ENCODE assay signal across 1 cellular context in the genomic region with DNA sequence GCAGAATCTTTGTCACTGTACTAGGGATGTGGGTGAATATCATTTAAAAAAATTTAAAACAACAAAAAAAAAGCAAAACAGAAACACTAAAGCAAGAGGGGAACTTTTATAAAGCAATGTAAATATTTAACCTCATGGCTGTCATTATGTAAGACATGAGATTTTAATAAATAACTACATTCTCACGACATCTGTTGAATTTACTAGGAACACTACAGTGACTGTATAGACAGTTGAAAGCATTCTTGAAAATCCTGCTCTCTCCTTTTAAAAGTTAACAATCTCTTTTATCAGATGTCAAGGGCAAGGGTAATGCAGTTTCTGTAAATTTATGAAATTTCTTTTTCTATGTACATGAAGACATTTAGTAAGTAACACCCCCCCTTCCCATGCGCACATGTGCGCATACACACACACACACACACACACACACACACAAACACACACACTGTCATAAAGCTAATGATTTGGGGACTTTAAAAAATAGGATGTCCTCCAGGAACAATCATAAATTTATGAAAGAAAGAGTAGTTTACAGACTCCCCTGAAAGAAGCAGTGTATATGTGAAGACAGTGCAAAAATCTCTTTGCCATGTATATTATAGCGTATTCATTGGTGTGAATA.
TF ChIP-seq lines count a peak whose summit lies in the region.

No MANE protein-coding gene starts in this region.

TF ChIP-seq in HepG2, 621 proteins besides CTCF, POLR2A, EP300 and RAD21 (continued from another document):
- TF ChIP-seq, protein P1, sequence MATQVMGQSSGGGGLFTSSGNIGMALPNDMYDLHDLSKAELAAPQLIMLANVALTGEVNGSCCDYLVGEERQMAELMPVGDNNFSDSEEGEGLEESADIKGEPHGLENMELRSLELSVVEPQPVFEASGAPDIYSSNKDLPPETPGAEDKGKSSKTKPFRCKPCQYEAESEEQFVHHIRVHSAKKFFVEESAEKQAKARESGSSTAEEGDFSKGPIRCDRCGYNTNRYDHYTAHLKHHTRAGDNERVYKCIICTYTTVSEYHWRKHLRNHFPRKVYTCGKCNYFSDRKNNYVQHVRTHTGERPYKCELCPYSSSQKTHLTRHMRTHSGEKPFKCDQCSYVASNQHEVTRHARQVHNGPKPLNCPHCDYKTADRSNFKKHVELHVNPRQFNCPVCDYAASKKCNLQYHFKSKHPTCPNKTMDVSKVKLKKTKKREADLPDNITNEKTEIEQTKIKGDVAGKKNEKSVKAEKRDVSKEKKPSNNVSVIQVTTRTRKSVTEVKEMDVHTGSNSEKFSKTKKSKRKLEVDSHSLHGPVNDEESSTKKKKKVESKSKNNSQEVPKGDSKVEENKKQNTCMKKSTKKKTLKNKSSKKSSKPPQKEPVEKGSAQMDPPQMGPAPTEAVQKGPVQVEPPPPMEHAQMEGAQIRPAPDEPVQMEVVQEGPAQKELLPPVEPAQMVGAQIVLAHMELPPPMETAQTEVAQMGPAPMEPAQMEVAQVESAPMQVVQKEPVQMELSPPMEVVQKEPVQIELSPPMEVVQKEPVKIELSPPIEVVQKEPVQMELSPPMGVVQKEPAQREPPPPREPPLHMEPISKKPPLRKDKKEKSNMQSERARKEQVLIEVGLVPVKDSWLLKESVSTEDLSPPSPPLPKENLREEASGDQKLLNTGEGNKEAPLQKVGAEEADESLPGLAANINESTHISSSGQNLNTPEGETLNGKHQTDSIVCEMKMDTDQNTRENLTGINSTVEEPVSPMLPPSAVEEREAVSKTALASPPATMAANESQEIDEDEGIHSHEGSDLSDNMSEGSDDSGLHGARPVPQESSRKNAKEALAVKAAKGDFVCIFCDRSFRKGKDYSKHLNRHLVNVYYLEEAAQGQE (IDR thresholded peaks at IDR 0.05; ENCODE audit: borderline replicate concordance in 1 of 2, low read depth in 1 of 2, low read length in 2 of 2) = no peak
- 0 out of 2 replicates have a peak, but pooled peaks have one; percentile 36 for TF ChIP-seq PPARG (CRISPR knock-in tag; conservative IDR thresholded peaks at IDR 0.05)
- TF ChIP-seq POLR2AphosphoS5 (IDR thresholded peaks at IDR 0.05; ENCODE audit: low read depth, low read length) = peak; percentile 15; the same call in 1 of the 2 replicates
- TF ChIP-seq, protein P2, sequence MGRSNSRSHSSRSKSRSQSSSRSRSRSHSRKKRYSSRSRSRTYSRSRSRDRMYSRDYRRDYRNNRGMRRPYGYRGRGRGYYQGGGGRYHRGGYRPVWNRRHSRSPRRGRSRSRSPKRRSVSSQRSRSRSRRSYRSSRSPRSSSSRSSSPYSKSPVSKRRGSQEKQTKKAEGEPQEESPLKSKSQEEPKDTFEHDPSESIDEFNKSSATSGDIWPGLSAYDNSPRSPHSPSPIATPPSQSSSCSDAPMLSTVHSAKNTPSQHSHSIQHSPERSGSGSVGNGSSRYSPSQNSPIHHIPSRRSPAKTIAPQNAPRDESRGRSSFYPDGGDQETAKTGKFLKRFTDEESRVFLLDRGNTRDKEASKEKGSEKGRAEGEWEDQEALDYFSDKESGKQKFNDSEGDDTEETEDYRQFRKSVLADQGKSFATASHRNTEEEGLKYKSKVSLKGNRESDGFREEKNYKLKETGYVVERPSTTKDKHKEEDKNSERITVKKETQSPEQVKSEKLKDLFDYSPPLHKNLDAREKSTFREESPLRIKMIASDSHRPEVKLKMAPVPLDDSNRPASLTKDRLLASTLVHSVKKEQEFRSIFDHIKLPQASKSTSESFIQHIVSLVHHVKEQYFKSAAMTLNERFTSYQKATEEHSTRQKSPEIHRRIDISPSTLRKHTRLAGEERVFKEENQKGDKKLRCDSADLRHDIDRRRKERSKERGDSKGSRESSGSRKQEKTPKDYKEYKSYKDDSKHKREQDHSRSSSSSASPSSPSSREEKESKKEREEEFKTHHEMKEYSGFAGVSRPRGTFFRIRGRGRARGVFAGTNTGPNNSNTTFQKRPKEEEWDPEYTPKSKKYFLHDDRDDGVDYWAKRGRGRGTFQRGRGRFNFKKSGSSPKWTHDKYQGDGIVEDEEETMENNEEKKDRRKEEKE (IDR thresholded peaks at IDR 0.05) = no peak
- no peak for TF ChIP-seq NR2C2 (CRISPR knock-in tag; IDR thresholded peaks at IDR 0.05; ENCODE audit: borderline replicate concordance)
- no peak for TF ChIP-seq ATRX (CRISPR knock-in tag; IDR thresholded peaks at IDR 0.05; ENCODE audit: borderline replicate concordance)
- TF ChIP-seq FOXK1 (CRISPR knock-in tag; IDR thresholded peaks at IDR 0.05; ENCODE audit: borderline replicate concordance, low read depth) = 0 out of 2 replicates have a peak, but pooled peaks have one; percentile 25
- 0 out of 2 replicates have a peak, but pooled peaks have one; percentile 29 for TF ChIP-seq KAT7 (CRISPR knock-in tag; IDR thresholded peaks at IDR 0.05; ENCODE audit: borderline replicate concordance)
- TF ChIP-seq KAT2B (IDR thresholded peaks at IDR 0.05; ENCODE audit: borderline replicate concordance, low read depth, low read length) = no peak
- TF ChIP-seq SPEN (CRISPR knock-in tag; IDR thresholded peaks at IDR 0.05; ENCODE audit: low read depth) = no peak
- TF ChIP-seq JUN (CRISPR knock-in tag; IDR thresholded peaks at IDR 0.05) = no peak
- no peak for TF ChIP-seq ZNF816 (CRISPR knock-in tag; IDR thresholded peaks at IDR 0.05; ENCODE audit: borderline replicate concordance)
- TF ChIP-seq HMG20B (CRISPR knock-in tag; conservative IDR thresholded peaks at IDR 0.05) = no peak
- TF ChIP-seq RBM22 (optimal IDR thresholded peaks at IDR 0.05; ENCODE audit: low read length) = peak; percentile 54
- no peak for TF ChIP-seq ZNF570 (CRISPR knock-in tag; IDR thresholded peaks at IDR 0.05; ENCODE audit: borderline replicate concordance)
- 0 out of 2 replicates have a peak, but pooled peaks have one; percentile 48 for TF ChIP-seq CHD4 (IDR thresholded peaks at IDR 0.05; ENCODE audit: borderline replicate concordance, low read length)
- no peak for TF ChIP-seq ZNF850 (CRISPR knock-in tag; conservative IDR thresholded peaks at IDR 0.05)
- no peak for TF ChIP-seq ZNF382 (CRISPR knock-in tag; IDR thresholded peaks at IDR 0.05; ENCODE audit: borderline replicate concordance)
- TF ChIP-seq ZNF138 (CRISPR knock-in tag; IDR thresholded peaks at IDR 0.05; ENCODE audit: low read depth) = no peak
- no peak for TF ChIP-seq ZNF781 (CRISPR knock-in tag; IDR thresholded peaks at IDR 0.05; ENCODE audit: borderline replicate concordance, not compliant biosample characterization)
- peak; percentile 43; the same call in 1 of the 2 replicates for TF ChIP-seq TCF7 (IDR thresholded peaks at IDR 0.05; ENCODE audit: low read depth)
- peak; percentile 27; the same call in 1 of the 2 replicates for TF ChIP-seq SIX1 (CRISPR knock-in tag; IDR thresholded peaks at IDR 0.05; ENCODE audit: borderline replicate concordance)
- TF ChIP-seq SOX5 (CRISPR knock-in tag; IDR thresholded peaks at IDR 0.05; ENCODE audit: borderline replicate concordance) = peak; percentile 66; the same call in 1 of the 2 replicates
- no peak for TF ChIP-seq MIXL1 (CRISPR knock-in tag; IDR thresholded peaks at IDR 0.05)
- TF ChIP-seq RXRB (CRISPR knock-in tag; IDR thresholded peaks at IDR 0.05; ENCODE audit: borderline replicate concordance) = peak; percentile 81
- peak; percentile 90 for TF ChIP-seq ZSCAN29 (CRISPR knock-in tag; conservative IDR thresholded peaks at IDR 0.05)
- TF ChIP-seq, protein P3, sequence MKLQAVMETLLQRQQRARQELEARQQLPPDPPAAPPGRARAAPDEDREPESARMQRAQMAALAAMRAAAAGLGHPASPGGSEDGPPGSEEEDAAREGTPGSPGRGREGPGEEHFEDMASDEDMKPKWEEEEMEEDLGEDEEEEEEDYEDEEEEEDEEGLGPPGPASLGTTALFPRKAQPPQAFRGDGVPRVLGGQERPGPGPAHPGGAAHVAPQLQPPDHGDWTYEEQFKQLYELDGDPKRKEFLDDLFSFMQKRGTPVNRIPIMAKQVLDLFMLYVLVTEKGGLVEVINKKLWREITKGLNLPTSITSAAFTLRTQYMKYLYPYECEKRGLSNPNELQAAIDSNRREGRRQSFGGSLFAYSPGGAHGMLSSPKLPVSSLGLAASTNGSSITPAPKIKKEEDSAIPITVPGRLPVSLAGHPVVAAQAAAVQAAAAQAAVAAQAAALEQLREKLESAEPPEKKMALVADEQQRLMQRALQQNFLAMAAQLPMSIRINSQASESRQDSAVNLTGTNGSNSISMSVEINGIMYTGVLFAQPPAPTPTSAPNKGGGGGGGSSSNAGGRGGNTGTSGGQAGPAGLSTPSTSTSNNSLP (IDR thresholded peaks at IDR 0.05; ENCODE audit: low read depth, low read length) = peak; percentile 53; the same call in 1 of the 2 replicates
- no peak for TF ChIP-seq ARNT2 (CRISPR knock-in tag; IDR thresholded peaks at IDR 0.05; ENCODE audit: low read depth)
- TF ChIP-seq, protein P4, sequence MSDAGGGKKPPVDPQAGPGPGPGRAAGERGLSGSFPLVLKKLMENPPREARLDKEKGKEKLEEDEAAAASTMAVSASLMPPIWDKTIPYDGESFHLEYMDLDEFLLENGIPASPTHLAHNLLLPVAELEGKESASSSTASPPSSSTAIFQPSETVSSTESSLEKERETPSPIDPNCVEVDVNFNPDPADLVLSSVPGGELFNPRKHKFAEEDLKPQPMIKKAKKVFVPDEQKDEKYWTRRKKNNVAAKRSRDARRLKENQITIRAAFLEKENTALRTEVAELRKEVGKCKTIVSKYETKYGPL (CRISPR knock-in tag; IDR thresholded peaks at IDR 0.05) = 0 out of 2 replicates have a peak, but pooled peaks have one; percentile 49
- TF ChIP-seq, protein P5, sequence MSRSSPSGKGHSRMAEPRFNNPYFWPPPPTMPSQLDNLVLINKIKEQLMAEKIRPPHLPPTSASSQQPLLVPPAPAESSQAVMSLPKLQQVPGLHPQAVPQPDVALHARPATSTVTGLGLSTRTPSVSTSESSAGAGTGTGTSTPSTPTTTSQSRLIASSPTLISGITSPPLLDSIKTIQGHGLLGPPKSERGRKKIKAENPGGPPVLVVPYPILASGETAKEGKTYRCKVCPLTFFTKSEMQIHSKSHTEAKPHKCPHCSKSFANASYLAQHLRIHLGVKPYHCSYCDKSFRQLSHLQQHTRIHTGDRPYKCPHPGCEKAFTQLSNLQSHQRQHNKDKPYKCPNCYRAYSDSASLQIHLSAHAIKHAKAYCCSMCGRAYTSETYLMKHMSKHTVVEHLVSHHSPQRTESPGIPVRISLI (CRISPR knock-in tag; IDR thresholded peaks at IDR 0.05; ENCODE audit: borderline replicate concordance) = 0 out of 2 replicates have a peak, but pooled peaks have one; percentile 22
- TF ChIP-seq ELF4 (CRISPR knock-in tag; IDR thresholded peaks at IDR 0.05; ENCODE audit: borderline replicate concordance) = no peak
- no peak for TF ChIP-seq ZNF619 (CRISPR knock-in tag; IDR thresholded peaks at IDR 0.05)
- no peak for TF ChIP-seq ZNF260 (CRISPR knock-in tag; IDR thresholded peaks at IDR 0.05; ENCODE audit: borderline replicate concordance, low read depth)
- TF ChIP-seq CEBPB (IDR thresholded peaks at IDR 0.05; ENCODE audit: borderline replicate concordance, low read depth, low read length) = no peak
- no peak for TF ChIP-seq KDM5B (CRISPR knock-in tag; IDR thresholded peaks at IDR 0.05; ENCODE audit: borderline replicate concordance)
- TF ChIP-seq CREB1 (IDR thresholded peaks at IDR 0.05) = no peak
- TF ChIP-seq CREB1 (CRISPR knock-in tag; IDR thresholded peaks at IDR 0.05) = peak; percentile 18; the same call in 1 of the 2 replicates
- TF ChIP-seq RARA (CRISPR knock-in tag; IDR thresholded peaks at IDR 0.05) = peak; percentile 80
- 0 out of 2 replicates have a peak, but pooled peaks have one; percentile 63 for TF ChIP-seq POLR2AphosphoS2 (IDR thresholded peaks at IDR 0.05; ENCODE audit: low read depth, low read length)
- peak; percentile 86 for TF ChIP-seq BCL6 (CRISPR knock-in tag; IDR thresholded peaks at IDR 0.05)
- no peak for TF ChIP-seq NFE2 (CRISPR knock-in tag; IDR thresholded peaks at IDR 0.05)
- no peak for TF ChIP-seq MAFF (IDR thresholded peaks at IDR 0.05; ENCODE audit: low read depth, low read length)
- TF ChIP-seq SMARCE1 (IDR thresholded peaks at IDR 0.05; ENCODE audit: borderline replicate concordance) = no peak
- TF ChIP-seq IRF2 (CRISPR knock-in tag; IDR thresholded peaks at IDR 0.05) = peak; percentile 27; the same call in 1 of the 2 replicates
- TF ChIP-seq ATF1 (CRISPR knock-in tag; IDR thresholded peaks at IDR 0.05) = peak; percentile 11; the same call in 1 of the 2 replicates
- no peak for TF ChIP-seq YEATS2 (CRISPR knock-in tag; IDR thresholded peaks at IDR 0.05; ENCODE audit: borderline replicate concordance)
- no peak for TF ChIP-seq EEA1 (CRISPR knock-in tag; IDR thresholded peaks at IDR 0.05; ENCODE audit: borderline replicate concordance)
- TF ChIP-seq ZNF350 (CRISPR knock-in tag; IDR thresholded peaks at IDR 0.05; ENCODE audit: borderline replicate concordance, low read depth) = no peak
- TF ChIP-seq ZBTB42 (CRISPR knock-in tag; IDR thresholded peaks at IDR 0.05) = no peak
- 0 out of 2 replicates have a peak, but pooled peaks have one; percentile 17 for TF ChIP-seq TARDBP (CRISPR knock-in tag; IDR thresholded peaks at IDR 0.05)
- no peak for TF ChIP-seq ZNF510 (CRISPR knock-in tag; IDR thresholded peaks at IDR 0.05; ENCODE audit: low read depth)
